Comparison of ENCODE assay signal across 25 cellular contexts in the genomic region with DNA sequence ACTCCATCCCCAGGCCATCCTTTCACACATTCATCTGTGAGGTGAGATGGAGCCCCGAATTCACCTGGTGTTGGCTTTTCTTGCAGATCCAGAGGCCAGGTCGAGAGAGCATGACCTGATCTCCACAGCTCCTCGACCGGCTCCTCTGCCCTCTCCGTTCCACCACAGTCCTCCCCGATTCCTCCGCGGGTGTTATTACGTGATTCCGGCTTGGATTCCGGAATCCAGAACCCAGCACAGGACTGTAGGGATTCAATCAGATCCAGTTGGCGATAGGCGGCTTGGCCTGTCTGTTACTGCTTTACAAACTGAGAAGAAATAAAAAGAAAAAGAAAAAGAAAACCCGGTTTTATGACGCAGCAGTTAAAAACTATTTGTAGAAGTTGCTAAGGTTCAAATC.
DNase-seq lines count a peak whose midpoint lies in the region; ATAC-seq and TF ChIP-seq lines count a peak whose summit lies in the region.
"Had no signal": no experiment of that assay in that cellular context is flagged by ENCODE, and none has a peak within 500 bp of the region (broad histone marks: within the 10 kb centered on the region; RNA-seq: fewer than 3 reads in every experiment).

No MANE protein-coding gene starts in this region.

- H3K79me2 ChIP-seq in GM23338 (replicated peaks; ENCODE audit: insufficient read depth): no peaks in the 10 kb centered on the region

- H3K27ac ChIP-seq in GM23338 (ENCODE audit: low read depth) (no peak overlapping the region), suprapubic skin (peak overlapping the region; percentile 26)
- H3K27ac ChIP-seq: WERI-Rb-1 had no signal

- no peaks in the 10 kb centered on the region for H3K36me3 ChIP-seq in GM23338 (ENCODE audit: insufficient read depth)
- H3K36me3 ChIP-seq in suprapubic skin: no peaks in the 10 kb centered on the region
- H3K36me3 ChIP-seq: BLaER1 treated with 17β-estradiol and CSF1 and Interleukin-3, amounts not matched to agents 10 nM and 100 nM had no signal

- H3K27me3 Mint-ChIP-seq in GM23338 (ENCODE audit: insufficient read depth, low read depth, poor library complexity) (peaks cover 3% of the 10 kb centered on the region), nephron (ENCODE audit: low read depth) (no peaks in the 10 kb centered on the region)

- no peaks in the 10 kb centered on the region for H3K36me3 Mint-ChIP-seq in GM23338 (ENCODE audit: low read depth)
- peaks cover 3% of the 10 kb centered on the region for H3K36me3 Mint-ChIP-seq in nephron (ENCODE audit: low read depth)
- H3K36me3 Mint-ChIP-seq: activated naive CD8-positive, alpha-beta T cell; IgD-negative memory B cell had no signal

- in situ Hi-C loops in astrocyte of the spinal cord (cut with HindIII; ENCODE audit: low sequenced_read_pairs): no loop called here

- no peak overlapping the region for H3K4me2 ChIP-seq in GM23338

- no peaks in the 10 kb centered on the region for H3K9me3 ChIP-seq in suprapubic skin
- H3K9me3 ChIP-seq: mucosa of descending colon had no signal

- H3K9me2 ChIP-seq in GM23338 (ENCODE audit: insufficient read depth): no peaks in the 10 kb centered on the region

- H3K4me1 Mint-ChIP-seq in GM23338 (peaks cover 23% of the 10 kb centered on the region), nephron (peaks cover 18% of the 10 kb centered on the region)
- H3K4me1 Mint-ChIP-seq: activated T-helper 17 cell treated with anti-CD3 and anti-CD28 coated beads, Interleukin-2, amount 50 U/mL, for 72 hours; IgD-negative memory B cell had no signal

- no peak for TF ChIP-seq EP300 in suprapubic skin (IDR thresholded peaks at IDR 0.05)

- no peaks in the 10 kb centered on the region for H4K20me1 ChIP-seq in GM23338 (replicated peaks; ENCODE audit: insufficient read depth)
- H4K20me1 ChIP-seq: BLaER1 treated with 17β-estradiol and CSF1 and Interleukin-3, amounts not matched to agents 10 nM and 100 nM had no signal

- WGBS in suprapubic skin: 94% methylated on average over 15 of the region's 15 CpGs

- H2AFZ ChIP-seq in GM23338: peak overlapping the region; percentile 80

- H3K27me3 ChIP-seq in GM23338 (ENCODE audit: insufficient read depth) (no peaks in the 10 kb centered on the region), suprapubic skin (no peaks in the 10 kb centered on the region)
- H3K27me3 ChIP-seq: BLaER1 treated with 17β-estradiol and CSF1 and Interleukin-3, amounts not matched to agents 10 nM and 100 nM had no signal

- no peak for TF ChIP-seq POLR2A in suprapubic skin (IDR thresholded peaks at IDR 0.05)

- H3K9me3 Mint-ChIP-seq in GM23338 (0 out of 3 replicates have a peak, but pooled peaks cover 3% of the 10 kb centered on the region), nephron (no peaks in the 10 kb centered on the region)
- H3K9me3 Mint-ChIP-seq: activated T-helper 17 cell treated with anti-CD3 and anti-CD28 coated beads, Interleukin-2, amount 50 U/mL, for 72 hours; IgD-negative memory B cell; neural crest cell; T-helper 2 cell treated with Interferon-gamma antibody and Interleukin-4, amounts not matched to agents 5 μg/mL and 100 μg/mL, for 36 hours had no signal

- H3K4me3 ChIP-seq in GM23338: no peak overlapping the region
- H3K4me3 ChIP-seq in astrocyte of the spinal cord (ENCODE audit: low read depth, low read length): no peak overlapping the region
- no peak overlapping the region for H3K4me3 ChIP-seq in suprapubic skin
- H3K4me3 ChIP-seq: BLaER1 treated with 17β-estradiol and CSF1 and Interleukin-3, amounts not matched to agents 10 nM and 100 nM; coronary artery; mucosa of descending colon; smooth muscle cell had no signal

- H3F3A ChIP-seq in GM23338 (replicated peaks; ENCODE audit: low read depth): no peaks in the 10 kb centered on the region

- H3K4me1 ChIP-seq in GM23338 (ENCODE audit: insufficient read depth) (peaks cover 14% of the 10 kb centered on the region), suprapubic skin (peaks cover 5% of the 10 kb centered on the region)

- TF ChIP-seq CTCF in GM23338 (conservative IDR thresholded peaks at IDR 0.05; ENCODE audit: low read depth in 2 of 2) (no peak), astrocyte of the spinal cord (IDR thresholded peaks at IDR 0.05; ENCODE audit: low read depth, low read length) (no peak), nephron (IDR thresholded peaks at IDR 0.05; ENCODE audit: unreplicated experiment in 3 of 3) (no peak), suprapubic skin (IDR thresholded peaks at IDR 0.05) (no peak)

- H3K4me3 Mint-ChIP-seq in GM23338 (no peak overlapping the region), nephron (no peak overlapping the region)
- H3K4me3 Mint-ChIP-seq: activated naive CD8-positive, alpha-beta T cell; activated T-helper 17 cell treated with anti-CD3 and anti-CD28 coated beads, Interleukin-2, amount 50 U/mL, for 72 hours; IgD-negative memory B cell; neural crest cell; T-helper 2 cell treated with Interferon-gamma antibody and Interleukin-4, amounts not matched to agents 5 μg/mL and 100 μg/mL, for 36 hours had no signal

- H3K27ac Mint-ChIP-seq in GM23338 (no peak overlapping the region), nephron (peak overlapping the region; percentile 81 to 89 (median 87))
- H3K27ac Mint-ChIP-seq: activated naive CD8-positive, alpha-beta T cell; activated T-helper 17 cell treated with anti-CD3 and anti-CD28 coated beads, Interleukin-2, amount 50 U/mL, for 72 hours; IgD-negative memory B cell; T-helper 2 cell treated with Interferon-gamma antibody and Interleukin-4, amounts not matched to agents 5 μg/mL and 100 μg/mL, for 36 hours had no signal

- DNase-seq in GM23338 (ENCODE audit: low spot score) (no peak), astrocyte of the spinal cord (ENCODE audit: low read depth, low spot score) (peak; percentile 29), suprapubic skin (ENCODE audit: low spot score in 2 of 2) (no peak), EL (no peak), NCI-H345 treated with DMSO at 0.1 percent for 48 hours (lab: John Stamatoyannopoulos, UW; ENCODE audit: unreplicated experiment) (no peak), NOMO-1 (lab: John Stamatoyannopoulos, UW; ENCODE audit: unreplicated experiment in 2 of 2) (no peak)
- DNase-seq: ACHN; Calu3; H7; mucosa of descending colon; NCI-H510A; stimulated activated naive CD4-positive, alpha-beta T cell; trophoblast cell; WERI-Rb-1 had no signal

- no peak for ATAC-seq in GM23338
- ATAC-seq in GM21515 (IDR thresholded peaks at IDR 0.05; ENCODE audit: unreplicated experiment): no peak
- ATAC-seq: activated T-helper 17 cell treated with anti-CD3 and anti-CD28 coated beads, Interleukin-2, amount 50 U/mL, for 72 hours; mucosa of descending colon; SK-N-SH treated with all-trans-retinoic acid at 6 μM for 48 hours had no signal

TF ChIP-seq in GM23338, 12 proteins besides CTCF, POLR2A, EP300 and RAD21 (continues in another document):
- TF ChIP-seq ZNF114 (CRISPR knock-in tag; IDR thresholded peaks at IDR 0.05): no peak
- no peak for TF ChIP-seq NANOG (IDR thresholded peaks at IDR 0.05; ENCODE audit: borderline replicate concordance)
- TF ChIP-seq EZH2 (IDR thresholded peaks at IDR 0.05; ENCODE audit: low read depth, unreplicated experiment): no peak
- no peak for TF ChIP-seq ZNF331 (CRISPR knock-in tag; IDR thresholded peaks at IDR 0.05; ENCODE audit: low read depth)
- TF ChIP-seq, protein P1, sequence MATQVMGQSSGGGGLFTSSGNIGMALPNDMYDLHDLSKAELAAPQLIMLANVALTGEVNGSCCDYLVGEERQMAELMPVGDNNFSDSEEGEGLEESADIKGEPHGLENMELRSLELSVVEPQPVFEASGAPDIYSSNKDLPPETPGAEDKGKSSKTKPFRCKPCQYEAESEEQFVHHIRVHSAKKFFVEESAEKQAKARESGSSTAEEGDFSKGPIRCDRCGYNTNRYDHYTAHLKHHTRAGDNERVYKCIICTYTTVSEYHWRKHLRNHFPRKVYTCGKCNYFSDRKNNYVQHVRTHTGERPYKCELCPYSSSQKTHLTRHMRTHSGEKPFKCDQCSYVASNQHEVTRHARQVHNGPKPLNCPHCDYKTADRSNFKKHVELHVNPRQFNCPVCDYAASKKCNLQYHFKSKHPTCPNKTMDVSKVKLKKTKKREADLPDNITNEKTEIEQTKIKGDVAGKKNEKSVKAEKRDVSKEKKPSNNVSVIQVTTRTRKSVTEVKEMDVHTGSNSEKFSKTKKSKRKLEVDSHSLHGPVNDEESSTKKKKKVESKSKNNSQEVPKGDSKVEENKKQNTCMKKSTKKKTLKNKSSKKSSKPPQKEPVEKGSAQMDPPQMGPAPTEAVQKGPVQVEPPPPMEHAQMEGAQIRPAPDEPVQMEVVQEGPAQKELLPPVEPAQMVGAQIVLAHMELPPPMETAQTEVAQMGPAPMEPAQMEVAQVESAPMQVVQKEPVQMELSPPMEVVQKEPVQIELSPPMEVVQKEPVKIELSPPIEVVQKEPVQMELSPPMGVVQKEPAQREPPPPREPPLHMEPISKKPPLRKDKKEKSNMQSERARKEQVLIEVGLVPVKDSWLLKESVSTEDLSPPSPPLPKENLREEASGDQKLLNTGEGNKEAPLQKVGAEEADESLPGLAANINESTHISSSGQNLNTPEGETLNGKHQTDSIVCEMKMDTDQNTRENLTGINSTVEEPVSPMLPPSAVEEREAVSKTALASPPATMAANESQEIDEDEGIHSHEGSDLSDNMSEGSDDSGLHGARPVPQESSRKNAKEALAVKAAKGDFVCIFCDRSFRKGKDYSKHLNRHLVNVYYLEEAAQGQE (IDR thresholded peaks at IDR 0.05; ENCODE audit: unreplicated experiment): no peak
- TF ChIP-seq, protein P2, sequence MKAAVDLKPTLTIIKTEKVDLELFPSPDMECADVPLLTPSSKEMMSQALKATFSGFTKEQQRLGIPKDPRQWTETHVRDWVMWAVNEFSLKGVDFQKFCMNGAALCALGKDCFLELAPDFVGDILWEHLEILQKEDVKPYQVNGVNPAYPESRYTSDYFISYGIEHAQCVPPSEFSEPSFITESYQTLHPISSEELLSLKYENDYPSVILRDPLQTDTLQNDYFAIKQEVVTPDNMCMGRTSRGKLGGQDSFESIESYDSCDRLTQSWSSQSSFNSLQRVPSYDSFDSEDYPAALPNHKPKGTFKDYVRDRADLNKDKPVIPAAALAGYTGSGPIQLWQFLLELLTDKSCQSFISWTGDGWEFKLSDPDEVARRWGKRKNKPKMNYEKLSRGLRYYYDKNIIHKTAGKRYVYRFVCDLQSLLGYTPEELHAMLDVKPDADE (IDR thresholded peaks at IDR 0.05): no peak
